In genomic region chr12:52029686-52030085, GRCh38 we compare ENCODE assay signal across 8 cellular contexts. TPM values are rescaled to one million over a fixed set of nuclear protein-coding genes. Genes with fewer than 3 reads are reported as not detected.
DNase-seq lines count a peak whose midpoint lies in the region; ATAC-seq and TF ChIP-seq lines count a peak whose summit lies in the region.
"Had no signal": no experiment of that assay in that cellular context is flagged by ENCODE, and none has a peak within 500 bp of the region (broad histone marks: within the 10 kb centered on the region; RNA-seq: fewer than 3 reads in every experiment).

No MANE protein-coding gene starts in this region.

- TF ChIP-seq POLR2A in IMR-90 (IDR thresholded peaks at IDR 0.05; ENCODE audit: low read depth, low read length) = no peak

- H3K4me1 ChIP-seq in IMR-90 (ENCODE audit: control insufficient read depth, insufficient read depth, low read length) (peaks cover 7% of the 10 kb centered on the region), skeletal muscle tissue (ENCODE audit: control insufficient read depth in 3 of 3, insufficient read depth in 3 of 3, low read length in 3 of 3) (peaks cover 69 to 76% (median 72%) of the 10 kb centered on the region in 3 donors)
- H3K4me1 ChIP-seq in effector memory CD4-positive, alpha-beta T cell (ENCODE audit: control insufficient read depth, insufficient read depth, low read length, poor library complexity, severe bottlenecking) = peaks cover 23% of the 10 kb centered on the region

- no peak for TF ChIP-seq RAD21 in IMR-90 (IDR thresholded peaks at IDR 0.05; ENCODE audit: low read length)

- H4K8ac ChIP-seq in IMR-90 (ENCODE audit: low read depth in 2 of 2, low read length in 2 of 2) = no peak overlapping the region

- peaks cover 2% of the 10 kb centered on the region; the same call in 1 of the 2 replicates for H3K9me1 ChIP-seq in IMR-90 (ENCODE audit: insufficient read depth, low read length)

- no peak overlapping the region for H2BK120ac ChIP-seq in IMR-90 (ENCODE audit: low read depth, low read length)

- H2AK9ac ChIP-seq in IMR-90 (replicated peaks; ENCODE audit: low read depth, low read length, poor library complexity) = no peak overlapping the region

- no peak overlapping the region for H3K4me2 ChIP-seq in IMR-90 (ENCODE audit: low read depth, low read length)

- H3K27me3 ChIP-seq in IMR-90 (ENCODE audit: control insufficient read depth, insufficient read depth, low read length) = no peaks in the 10 kb centered on the region
- no peaks in the 10 kb centered on the region for H3K27me3 ChIP-seq in skeletal muscle tissue (ENCODE audit: control insufficient read depth in 3 of 3, insufficient read depth in 3 of 3, low read length in 3 of 3)
- H3K27me3 ChIP-seq in effector memory CD4-positive, alpha-beta T cell (replicated peaks; ENCODE audit: control insufficient read depth, insufficient read depth, low read length, poor library complexity, severe bottlenecking) = no peaks in the 10 kb centered on the region

- H2AFZ ChIP-seq in IMR-90 (replicated peaks; ENCODE audit: low read length, poor library complexity) = no peak overlapping the region

- H4K5ac ChIP-seq in IMR-90 (ENCODE audit: low read depth, low read length) = no peak overlapping the region

- no peak for TF ChIP-seq CTCF in IMR-90 (conservative IDR thresholded peaks at IDR 0.05; ENCODE audit: low read depth, low read length)
- no peak for TF ChIP-seq CTCF in fibroblast of mammary gland (conservative IDR thresholded peaks at IDR 0.05; ENCODE audit: control insufficient read depth, insufficient read depth, low read depth, low read length)

- no peak for ATAC-seq in IMR-90 (ENCODE audit: low read depth)
- no peak for ATAC-seq in GM21526 (IDR thresholded peaks at IDR 0.05; ENCODE audit: low FRiP score, unreplicated experiment)

- H3K27ac ChIP-seq in IMR-90 (ENCODE audit: insufficient read depth, low read length) = no peak overlapping the region
- H3K27ac ChIP-seq in skeletal muscle tissue (ENCODE audit: low read depth, low read length) = peak overlapping the region; percentile 28
- no peak overlapping the region for H3K27ac ChIP-seq in effector memory CD4-positive, alpha-beta T cell (ENCODE audit: insufficient read depth, low read length, poor library complexity, severe bottlenecking)

- H3K18ac ChIP-seq in IMR-90 (ENCODE audit: low read depth, low read length) = no peak overlapping the region

- BruUV-seq in IMR-90 (replicated peaks; lab: Mats Ljungman, UMichigan) = no TSS peak

- no peak overlapping the region for H2BK5ac ChIP-seq in IMR-90 (ENCODE audit: low read depth, low read length, poor library complexity, severe bottlenecking)

- no peak overlapping the region for H2AK5ac ChIP-seq in IMR-90 (ENCODE audit: low read depth, low read length)

- H3K4me3 ChIP-seq in IMR-90 (ENCODE audit: insufficient read depth, low read depth, low read length) = no peak overlapping the region
- H3K4me3 ChIP-seq in fibroblast of mammary gland (ENCODE audit: control insufficient read depth, low read depth, low read length) = no peak overlapping the region
- H3K4me3 ChIP-seq in skeletal muscle tissue (ENCODE audit: low read length in 3 of 3) = no peak overlapping the region
- H3K4me3 ChIP-seq in effector memory CD4-positive, alpha-beta T cell (ENCODE audit: insufficient read depth, low read depth, low read length, poor library complexity, severe bottlenecking) = no peak overlapping the region

- no peaks in the 10 kb centered on the region for H3K36me3 ChIP-seq in IMR-90 (ENCODE audit: control insufficient read depth, insufficient read depth, low read length)
- H3K36me3 ChIP-seq in skeletal muscle tissue (ENCODE audit: control insufficient read depth in 3 of 3, insufficient read depth in 3 of 3, low read length in 3 of 3) = no peaks in the 10 kb centered on the region
- no peaks in the 10 kb centered on the region for H3K36me3 ChIP-seq in effector memory CD4-positive, alpha-beta T cell (ENCODE audit: control insufficient read depth, insufficient read depth, low read length)

- H4K20me1 ChIP-seq in IMR-90 (ENCODE audit: insufficient read depth, low read length) = no peaks in the 10 kb centered on the region; the same call in 1 of the 2 replicates

- no peak overlapping the region for H3K23ac ChIP-seq in IMR-90 (ENCODE audit: low read depth, low read length)

- H2BK20ac ChIP-seq in IMR-90 (ENCODE audit: low read depth, low read length) = no peak overlapping the region

- dilution Hi-C loops in IMR-90 (cut with HindIII; ENCODE audit: low sequenced_read_pairs, unreplicated experiment) = no loop called here

- intact Hi-C loops in IMR-90 (cut with micrococcal nuclease) = no loop called here

- no peak overlapping the region for H4K91ac ChIP-seq in IMR-90 (ENCODE audit: insufficient read depth, low read depth, low read length)

- WGBS in IMR-90 (ENCODE audit: extremely low coverage in 2 of 2, insufficient read length in 1 of 2), 2 experiments = 100% methylated on average over 1 of the region's 4 CpGs; no CpG with 5 or more reads in 1 of the 2 experiments

- H2BK15ac ChIP-seq in IMR-90 (ENCODE audit: low read depth, low read length) = no peak overlapping the region

- H3K56ac ChIP-seq in IMR-90 (ENCODE audit: extremely low read depth, insufficient read depth, low read length) = no peak overlapping the region

- POLR2A ChIA-PET in IMR-90 (lab: Charles Lee; ENCODE audit: unreplicated experiment) = no interaction called here

- H3K9me3 ChIP-seq in IMR-90 (ENCODE audit: control insufficient read depth, insufficient read depth, low read length) (no peaks in the 10 kb centered on the region), skeletal muscle tissue (ENCODE audit: control insufficient read depth in 3 of 3, low read length in 3 of 3) (no peaks in the 10 kb centered on the region)
- no peaks in the 10 kb centered on the region for H3K9me3 ChIP-seq in effector memory CD4-positive, alpha-beta T cell (ENCODE audit: control insufficient read depth, low read length)

- H3K9ac ChIP-seq in IMR-90 (ENCODE audit: low read depth, low read length) = no peak overlapping the region
- peak overlapping the region; percentile 3 to 57 (median 54) for H3K9ac ChIP-seq in skeletal muscle tissue (ENCODE audit: low read depth in 1 of 3, low read length in 3 of 3)

- in situ Hi-C loops in IMR-90 (cut with MboI; ENCODE audit: low sequenced_read_pairs) = loop anchor here (5.0 kb wide), 1 partner anchor 53 kb away; no protein-coding TSS in a partner anchor

- no peak overlapping the region for H3K4ac ChIP-seq in IMR-90 (ENCODE audit: low read depth, low read length)

- peaks cover 0 to 10% of the 10 kb centered on the region in 2 experiments; a peak in 1 of 4 replicates for H3K79me1 ChIP-seq in IMR-90 (ENCODE audit: low read depth in 1 of 2, low read length in 2 of 2)

- no peak overlapping the region for H3K14ac ChIP-seq in IMR-90 (replicated peaks; ENCODE audit: low read depth, low read length)

- CTCF ChIA-PET in IMR-90 (lab: Yijun Ruan, JAX) = interaction anchor here (1.1 kb wide), 1 partner anchor 9 kb away, joined by 3 read pairs; no protein-coding TSS in a partner anchor

- DNase-seq in IMR-90 (peak; percentile 52), NCI-H526 treated with DMSO at 0.1 percent for 48 hours (lab: John Stamatoyannopoulos, UW) (peak; percentile 73), fibroblast of mammary gland (ENCODE audit: low read depth) (peak; percentile 39), NCI-H1694 treated with DMSO at 0.1 percent for 48 hours (lab: John Stamatoyannopoulos, UW) (no peak)
- no peak for DNase-seq in effector memory CD4-positive, alpha-beta T cell
- DNase-seq: NCI-H1694 had no signal

TF ChIP-seq in IMR-90, 13 proteins besides CTCF, POLR2A, EP300 and RAD21 (continues in another document):
- TF ChIP-seq RCOR1 (IDR thresholded peaks at IDR 0.05; ENCODE audit: insufficient replicate concordance, low read length) (no peak), CHD1 (IDR thresholded peaks at IDR 0.05; ENCODE audit: low read depth, low read length) (no peak), BHLHE40 (IDR thresholded peaks at IDR 0.05; ENCODE audit: low read depth, low read length) (no peak), NFE2L2 (IDR thresholded peaks at IDR 0.05; ENCODE audit: low read depth, low read length) (no peak), ELK1 (IDR thresholded peaks at IDR 0.05; ENCODE audit: borderline replicate concordance, low read depth, low read length) (no peak), FOS (IDR thresholded peaks at IDR 0.05; ENCODE audit: low read depth, low read length) (no peak), RFX5 (IDR thresholded peaks at IDR 0.05; ENCODE audit: low read depth, low read length) (no peak), MXI1 (IDR thresholded peaks at IDR 0.05; ENCODE audit: borderline replicate concordance, low read depth, low read length) (no peak), CEBPB (IDR thresholded peaks at IDR 0.05; ENCODE audit: low read depth, low read length) (no peak), MAFK (IDR thresholded peaks at IDR 0.05; ENCODE audit: low read depth, low read length) (no peak)

RNA-seq across cellular contexts. Expression of gene NR4A1, which starts 21.6 kb away (rescaled TPM):
- 6.6 and 23.1 TPM in 2 replicates for total RNA-seq in IMR-90 (2012; rRNA removed)
- polyA plus RNA-seq in IMR-90 (2012; rRNA removed) = 34.1 and 120 TPM in 2 replicates
- 127 and 458 TPM in 2 replicates for polyA plus RNA-seq in IMR-90 (2012; cell fraction: cytosol; rRNA removed)
- 1,801 and 2,637 TPM in 2 replicates for polyA plus RNA-seq in IMR-90 (2012; cell fraction: nucleus; rRNA removed; ENCODE audit: low replicate concordance)
- total RNA-seq in skeletal muscle tissue = 24.5 TPM

RNA-seq across cellular contexts. Expression of gene TAMALIN, which starts 22.9 kb away (rescaled TPM):
- total RNA-seq in IMR-90 (2012; rRNA removed) (2.5 and 2.7 TPM in 2 replicates), skeletal muscle tissue (9.4 TPM)
- polyA plus RNA-seq in IMR-90 (2012; rRNA removed) = 5.3 and 5.9 TPM in 2 replicates
- 6.4 and 9.7 TPM in 2 replicates for polyA plus RNA-seq in IMR-90 (2012; cell fraction: cytosol; rRNA removed)
- 20.2 and 22.8 TPM in 2 replicates for polyA plus RNA-seq in IMR-90 (2012; cell fraction: nucleus; rRNA removed; ENCODE audit: low replicate concordance)

RNA-seq across cellular contexts. Expression of gene ATG101, which starts 40.1 kb away (rescaled TPM):
- total RNA-seq in IMR-90 (2012; rRNA removed) (158 and 167 TPM in 2 replicates), skeletal muscle tissue (34.4 TPM)
- polyA plus RNA-seq in IMR-90 (2012; rRNA removed) = 93.9 and 113 TPM in 2 replicates
- polyA plus RNA-seq in IMR-90 (2012; cell fraction: cytosol; rRNA removed) = 181 and 193 TPM in 2 replicates
- polyA plus RNA-seq in IMR-90 (2012; cell fraction: nucleus; rRNA removed; ENCODE audit: low replicate concordance) = 267 and 321 TPM in 2 replicates

RNA-seq across cellular contexts. Expression of gene SMIM41, which starts 49.8 kb away (rescaled TPM):
- total RNA-seq in IMR-90 (2012; rRNA removed) = not detected in 2 replicates
- polyA plus RNA-seq in IMR-90 (2012; rRNA removed) = not detected in 2 replicates
- 0.04 and 0.17 TPM in 2 replicates for polyA plus RNA-seq in IMR-90 (2012; cell fraction: cytosol; rRNA removed)
- polyA plus RNA-seq in IMR-90 (2012; cell fraction: nucleus; rRNA removed; ENCODE audit: low replicate concordance) = 0.14 and 0.45 TPM in 2 replicates
- not detected for total RNA-seq in skeletal muscle tissue

Comparison
In these comparisons a context has a peak if more than half of its experiments do, and no peak if none do; other contexts are left out.
1. DNase-seq: peak in IMR-90 (single experiment), NCI-H526 treated with DMSO at 0.1 percent for 48 hours (single experiment) and fibroblast of mammary gland (single experiment); none in NCI-H1694 treated with DMSO at 0.1 percent for 48 hours (single experiment) and effector memory CD4-positive, alpha-beta T cell (0 of 3).